Comparison of ENCODE assay signal across 21 cellular contexts in the genomic region with DNA sequence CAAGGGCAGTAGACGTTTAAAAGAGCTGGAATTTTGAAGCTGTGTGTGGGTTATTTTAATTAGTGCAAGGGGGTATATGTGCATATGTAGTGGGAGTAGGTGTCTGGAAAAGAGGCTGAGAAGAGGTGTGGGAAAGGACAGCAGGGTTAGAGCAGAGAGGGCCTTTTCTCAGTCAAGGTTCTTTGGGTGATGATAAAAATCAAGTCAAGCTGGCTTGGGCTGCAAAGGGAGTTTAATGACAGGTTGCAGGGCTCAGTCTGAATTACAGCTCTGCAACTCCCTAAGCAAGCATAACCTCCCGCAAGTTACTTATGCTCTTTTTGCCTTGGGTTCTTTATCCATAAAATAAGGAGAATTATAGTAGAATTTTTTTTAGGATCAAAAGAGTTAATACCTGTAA.
"Had no signal": no experiment of that assay in that cellular context is flagged by ENCODE, and none has a peak within 500 bp of the region (broad histone marks: within the 10 kb centered on the region; RNA-seq: fewer than 3 reads in every experiment).

No MANE protein-coding gene starts in this region.

- H3K27ac Mint-ChIP-seq: immature natural killer cell; naive thymus-derived CD8-positive, alpha-beta T cell had no signal

- H3K36me3 Mint-ChIP-seq: immature natural killer cell; naive thymus-derived CD8-positive, alpha-beta T cell had no signal

- H3K36me3 ChIP-seq: colonic mucosa, esophagus squamous epithelium, ovary, right atrium auricular region, stomach, thoracic aorta, transverse colon had no signal

- H3K4me1 ChIP-seq: colonic mucosa, esophagus squamous epithelium, foreskin keratinocyte, right atrium auricular region, stomach, transverse colon had no signal

- H3K4me3 ChIP-seq: colonic mucosa, esophagus squamous epithelium, mucosa of descending colon, ovary, right atrium auricular region, stomach, thoracic aorta, transverse colon had no signal

- ATAC-seq: foreskin keratinocyte; left cardiac atrium; mucosa of descending colon; naive thymus-derived CD8-positive, alpha-beta T cell had no signal

- H3K27ac ChIP-seq: colonic mucosa, esophagus squamous epithelium, foreskin keratinocyte, ovary, right atrium auricular region, stomach, thoracic aorta, transverse colon had no signal

- DNase-seq: colonic mucosa; dermis blood vessel endothelial cell; esophagus squamous epithelium; foreskin keratinocyte; immature natural killer cell; kidney; left cardiac atrium; mammary epithelial cell; mucosa of descending colon; naive thymus-derived CD8-positive, alpha-beta T cell; ovary; small intestine; stimulated activated CD4-positive, alpha-beta T cell treated with anti-CD3 and anti-CD28 coated beads, Interleukin-12 subunit alpha, Interleukin-12 subunit beta, amount 100 ng/mL, for 4 hours; stimulated activated naive CD4-positive, alpha-beta T cell; stomach; substantia nigra; transverse colon had no signal

- H3K9me3 Mint-ChIP-seq: neural crest cell had no signal

- H3K4me1 Mint-ChIP-seq: immature natural killer cell; naive thymus-derived CD8-positive, alpha-beta T cell; neural crest cell had no signal

- H3K9me3 ChIP-seq: colonic mucosa, esophagus squamous epithelium, mucosa of descending colon, ovary, right atrium auricular region, stomach, thoracic aorta, transverse colon had no signal

- FAIRE-seq: kidney, small intestine, urothelium cell line had no signal

- H3K4me3 Mint-ChIP-seq: immature natural killer cell; naive thymus-derived CD8-positive, alpha-beta T cell; neural crest cell had no signal

- H3K27me3 ChIP-seq: colonic mucosa, esophagus squamous epithelium, foreskin keratinocyte, ovary, right atrium auricular region, stomach, transverse colon had no signal
